Comparison of ENCODE assay signal across 1 cellular context in genomic region chr7:73307436-73307835, GRCh38.
TF ChIP-seq lines count a peak whose summit lies in the region.

No MANE protein-coding gene starts in this region.

TF ChIP-seq in A549, 52 proteins besides CTCF, POLR2A, EP300 and RAD21:
- TF ChIP-seq ZSCAN20 (CRISPR knock-in tag; IDR thresholded peaks at IDR 0.05) = no peak
- no peak for TF ChIP-seq FOXS1 (CRISPR knock-in tag; IDR thresholded peaks at IDR 0.05)
TF ChIP-seq in A549: peak in this region for 0.
